Comparison of ENCODE assay signal across 8 cellular contexts in the genomic region with DNA sequence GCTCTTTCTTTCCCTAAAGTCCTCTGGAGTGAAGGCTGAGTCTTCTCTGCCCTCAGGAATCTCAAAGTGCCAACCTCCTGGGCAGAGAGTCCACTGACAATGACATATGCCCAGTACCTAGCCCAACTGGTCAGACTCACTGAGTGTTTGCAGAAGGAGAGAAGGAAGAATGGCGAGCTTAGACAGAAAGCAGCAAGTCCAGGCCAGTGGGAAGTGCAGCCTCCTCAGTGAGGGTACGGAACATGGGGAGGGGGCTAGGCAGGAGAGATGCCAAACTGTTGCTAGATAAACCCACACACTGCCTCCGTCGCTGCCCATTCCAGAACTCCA. TPM values are rescaled to one million over a fixed set of nuclear protein-coding genes. Genes with fewer than 3 reads are reported as not detected.
DNase-seq lines count a peak whose midpoint lies in the region; ATAC-seq, FAIRE-seq and TF ChIP-seq lines count a peak whose summit lies in the region.

No MANE protein-coding gene starts in this region.

- TF ChIP-seq CTCF in astrocyte (IDR thresholded peaks at IDR 0.05; ENCODE audit: insufficient read depth, low read depth, low read length) (no peak), lower lobe of right lung (IDR thresholded peaks at IDR 0.05) (no peak)

- peaks cover 9% of the 10 kb centered on the region for H3K4me1 ChIP-seq in astrocyte (ENCODE audit: insufficient read depth, low read length)
- H3K4me1 ChIP-seq in lower lobe of right lung = peaks cover 18% of the 10 kb centered on the region
- H3K4me1 ChIP-seq in urinary bladder (ENCODE audit: insufficient read depth) = no peaks in the 10 kb centered on the region

- peak overlapping the region; percentile 100 for H3K4me2 ChIP-seq in astrocyte (ENCODE audit: low read length)

- peaks cover 12% of the 10 kb centered on the region for H4K20me1 ChIP-seq in astrocyte (ENCODE audit: insufficient read depth, low read length)

- peak overlapping the region; percentile 98 for H2AFZ ChIP-seq in astrocyte (ENCODE audit: low read depth, low read length)

- intact Hi-C loops in lower lobe of right lung (cut with DNase I) = no loop called here

- H3K4me3 ChIP-seq in astrocyte (ENCODE audit: insufficient read depth, low read depth, low read length) (peak overlapping the region; percentile 89), lower lobe of right lung (peak overlapping the region; percentile 97), urinary bladder (ENCODE audit: low read depth, low read length) (peak overlapping the region; percentile 87)

- 2% methylated on average over 4 of the region's 4 CpGs for WGBS in urinary bladder

- H3K9me3 ChIP-seq in astrocyte (ENCODE audit: insufficient read depth, low read depth, low read length) (no peaks in the 10 kb centered on the region), lower lobe of right lung (no peaks in the 10 kb centered on the region)

- H3K4me1 Mint-ChIP-seq in activated naive CD4-positive, alpha-beta T cell treated with anti-CD3 and anti-CD28 coated beads, Interleukin-2, amount 50 U/mL, for 24 hours = peaks cover 34% of the 10 kb centered on the region
- H3K4me1 Mint-ChIP-seq in astrocyte (ENCODE audit: low read depth, unreplicated experiment) = peaks cover 4% of the 10 kb centered on the region

- H3K27me3 ChIP-seq in astrocyte (ENCODE audit: insufficient read depth, low read length) (no peaks in the 10 kb centered on the region), lower lobe of right lung (ENCODE audit: low read depth) (no peaks in the 10 kb centered on the region)

- H3K27ac ChIP-seq in astrocyte (ENCODE audit: low read depth, low read length) = peak overlapping the region; percentile 80
- H3K27ac ChIP-seq in lower lobe of right lung = peak overlapping the region; percentile 83
- peak overlapping the region; percentile 24 for H3K27ac ChIP-seq in urinary bladder (ENCODE audit: low read depth)

- ATAC-seq in lower lobe of right lung = peak in 1 of 2 donors; percentile 21
- no peak for ATAC-seq in GM21360 (IDR thresholded peaks at IDR 0.05; ENCODE audit: unreplicated experiment)
- ATAC-seq in GM18858 (IDR thresholded peaks at IDR 0.05; ENCODE audit: unreplicated experiment) = no peak
- no peak for ATAC-seq in GM19452 (IDR thresholded peaks at IDR 0.05; ENCODE audit: unreplicated experiment)

- H3K36me3 ChIP-seq in astrocyte (ENCODE audit: insufficient read depth, low read length) (peaks cover 17% of the 10 kb centered on the region), lower lobe of right lung (peaks cover 39% of the 10 kb centered on the region), urinary bladder (ENCODE audit: insufficient read depth) (no peaks in the 10 kb centered on the region)

- peak overlapping the region; percentile 91 for H3K27ac Mint-ChIP-seq in activated naive CD4-positive, alpha-beta T cell treated with anti-CD3 and anti-CD28 coated beads, Interleukin-2, amount 50 U/mL, for 24 hours
- H3K27ac Mint-ChIP-seq in astrocyte (ENCODE audit: unreplicated experiment) = peak overlapping the region; percentile 91

- DNase-seq in activated naive CD4-positive, alpha-beta T cell treated with anti-CD3 and anti-CD28 coated beads, Interleukin-2, amount 50 U/mL, for 16 hours = no peak
- DNase-seq in astrocyte (ENCODE audit: low read depth) = no peak
- no peak for DNase-seq in lower lobe of right lung

- H3K79me2 ChIP-seq in astrocyte (ENCODE audit: insufficient read depth, low read length) = peaks cover 28% of the 10 kb centered on the region

- peak overlapping the region; percentile 91 for H3K4me3 Mint-ChIP-seq in activated naive CD4-positive, alpha-beta T cell treated with anti-CD3 and anti-CD28 coated beads, Interleukin-2, amount 50 U/mL, for 24 hours
- H3K4me3 Mint-ChIP-seq in astrocyte (ENCODE audit: unreplicated experiment) = peak overlapping the region; percentile 99

- H3K36me3 Mint-ChIP-seq in activated naive CD4-positive, alpha-beta T cell treated with anti-CD3 and anti-CD28 coated beads, Interleukin-2, amount 50 U/mL, for 24 hours = peaks cover 4% of the 10 kb centered on the region
- H3K36me3 Mint-ChIP-seq in astrocyte (ENCODE audit: low read depth, unreplicated experiment) = peaks cover 10% of the 10 kb centered on the region

- peak overlapping the region; percentile 91 for H3K9ac ChIP-seq in astrocyte (ENCODE audit: low read length)

- no peaks in the 10 kb centered on the region for H3K9me3 Mint-ChIP-seq in activated naive CD4-positive, alpha-beta T cell treated with anti-CD3 and anti-CD28 coated beads, Interleukin-2, amount 50 U/mL, for 24 hours
- no peaks in the 10 kb centered on the region for H3K9me3 Mint-ChIP-seq in astrocyte (ENCODE audit: unreplicated experiment)

- no peak for FAIRE-seq in astrocyte (lab: Jason Lieb, UNC)

- no peaks in the 10 kb centered on the region for H3K27me3 Mint-ChIP-seq in activated naive CD4-positive, alpha-beta T cell treated with anti-CD3 and anti-CD28 coated beads, Interleukin-2, amount 50 U/mL, for 24 hours
- no peaks in the 10 kb centered on the region for H3K27me3 Mint-ChIP-seq in astrocyte (ENCODE audit: low read depth, unreplicated experiment)

RNA-seq across cellular contexts. Expression of gene EXOC7, which starts 0.7 kb away (rescaled TPM):
- total RNA-seq in astrocyte (145 and 154 TPM in 2 replicates), lower lobe of right lung (118 TPM), urinary bladder (75.3 TPM)
- 74.8 TPM for polyA plus RNA-seq in urinary bladder

RNA-seq across cellular contexts. Expression of gene ZACN, which starts 23.9 kb away (rescaled TPM):
- total RNA-seq in astrocyte = 0.23 TPM in 1 of 2 replicates, not detected in the other
- total RNA-seq in lower lobe of right lung = not detected
- total RNA-seq in urinary bladder = not detected
- 2.2 TPM for polyA plus RNA-seq in urinary bladder

RNA-seq across cellular contexts. Expression of gene GALR2, which starts 28.3 kb away (rescaled TPM):
- total RNA-seq in astrocyte (0.36 TPM in 1 of 2 replicates, not detected in the other), lower lobe of right lung (not detected), urinary bladder (not detected)
- 0.09 TPM for polyA plus RNA-seq in urinary bladder

RNA-seq across cellular contexts. Expression of gene SRP68, which starts 30.6 kb away (rescaled TPM):
- total RNA-seq in astrocyte = 74.3 and 75.3 TPM in 2 replicates
- 65.0 TPM for total RNA-seq in lower lobe of right lung
- 34.7 TPM for total RNA-seq in urinary bladder
- polyA plus RNA-seq in urinary bladder = 54.8 TPM

RNA-seq across cellular contexts. Expression of gene FOXJ1, which starts 38.1 kb away (rescaled TPM):
- total RNA-seq in astrocyte = 0.31 and 0.48 TPM in 2 replicates
- total RNA-seq in lower lobe of right lung = 21.5 TPM
- 0.90 TPM for total RNA-seq in urinary bladder
- 1.4 TPM for polyA plus RNA-seq in urinary bladder

Comparison
In these comparisons a context has a peak if more than half of its experiments do, and no peak if none do; other contexts are left out.
1. H3K27ac ChIP-seq: peak in every context shown above with its lines; median percentile 83 in lower lobe of right lung; 80 in astrocyte; 24 in urinary bladder.